In genomic region chr1:46246548-46247432, GRCh38 we compare ENCODE assay signal across 1 cellular context.
TF ChIP-seq lines count a peak whose summit lies in the region.

No MANE protein-coding gene starts in this region.

TF ChIP-seq in HEK293, 187 proteins besides CTCF, POLR2A, EP300 and RAD21 (continued from another document and continues in another):
- TF ChIP-seq ZNF302 (tag by site-specific recombination; IDR thresholded peaks at IDR 0.05; ENCODE audit: low read depth) (no peak), RBAK (tag by site-specific recombination; IDR thresholded peaks at IDR 0.05) (no peak), OSR2 (tag by site-specific recombination; IDR thresholded peaks at IDR 0.05) (0 out of 2 replicates have a peak, but pooled peaks have one; percentile 6), ZNF792 (tag by site-specific recombination; IDR thresholded peaks at IDR 0.05) (no peak), ZNF624 (tag by site-specific recombination; IDR thresholded peaks at IDR 0.05) (no peak), SCRT2 (tag by site-specific recombination; IDR thresholded peaks at IDR 0.05) (peak; percentile 87), MEIS1 (CRISPR knock-in tag; IDR thresholded peaks at IDR 0.05; ENCODE audit: borderline replicate concordance) (no peak), ZNF843 (tag by site-specific recombination; IDR thresholded peaks at IDR 0.05) (0 out of 2 replicates have a peak, but pooled peaks have one; percentile 14), ZBTB10 (tag by site-specific recombination; IDR thresholded peaks at IDR 0.05) (0 out of 2 replicates have a peak, but pooled peaks have one; percentile 44), ZNF366 (tag by site-specific recombination; conservative IDR thresholded peaks at IDR 0.05) (0 out of 2 replicates have a peak, but pooled peaks have one; percentile 30), KLF1 (tag by site-specific recombination; IDR thresholded peaks at IDR 0.05) (peak; percentile 71), ZEB2 (tag by site-specific recombination; IDR thresholded peaks at IDR 0.05) (peak; percentile 89), ZNF10 (tag by site-specific recombination; IDR thresholded peaks at IDR 0.05) (no peak), ZNF324 (tag by site-specific recombination; IDR thresholded peaks at IDR 0.05) (peak; percentile 82), BCL11A (tag by site-specific recombination; IDR thresholded peaks at IDR 0.05; ENCODE audit: low read depth) (no peak; the same call in 1 of the 2 replicates), ZNF140 (tag by site-specific recombination; IDR thresholded peaks at IDR 0.05) (peak; percentile 53; the same call in 1 of the 2 replicates), ZXDB (tag by site-specific recombination; IDR thresholded peaks at IDR 0.05) (peak; percentile 53), ZNF510 (tag by site-specific recombination; IDR thresholded peaks at IDR 0.05; ENCODE audit: insufficient replicate concordance) (no peak), ZNF561 (tag by site-specific recombination; IDR thresholded peaks at IDR 0.05; ENCODE audit: borderline replicate concordance) (no peak; the same call in 1 of the 2 replicates), ZNF707 (tag by site-specific recombination; IDR thresholded peaks at IDR 0.05) (no peak), ZBTB7A (tag by site-specific recombination; IDR thresholded peaks at IDR 0.05; ENCODE audit: low read depth) (no peak), ZNF677 (tag by site-specific recombination; IDR thresholded peaks at IDR 0.05) (no peak), ZNF629 (tag by site-specific recombination; IDR thresholded peaks at IDR 0.05) (peak; percentile 54), SP3 (tag by site-specific recombination; IDR thresholded peaks at IDR 0.05) (peak; percentile 30), KLF16 (tag by site-specific recombination; IDR thresholded peaks at IDR 0.05) (peak; percentile 80), SCRT1 (tag by site-specific recombination; IDR thresholded peaks at IDR 0.05; ENCODE audit: borderline replicate concordance) (peak; percentile 62; the same call in 1 of the 2 replicates), WT1 (tag by site-specific recombination; IDR thresholded peaks at IDR 0.05) (peak; percentile 56; the same call in 1 of the 2 replicates), ZNF776 (tag by site-specific recombination; IDR thresholded peaks at IDR 0.05; ENCODE audit: borderline replicate concordance) (no peak), GLI4 (tag by site-specific recombination; IDR thresholded peaks at IDR 0.05) (no peak), SP7 (tag by site-specific recombination; IDR thresholded peaks at IDR 0.05) (no peak; the same call in none of the 2 replicates), PRDM10 (tag by site-specific recombination; IDR thresholded peaks at IDR 0.05) (peak; percentile 96), ZNF239 (tag by site-specific recombination; IDR thresholded peaks at IDR 0.05) (no peak), ZNF112 (tag by site-specific recombination; IDR thresholded peaks at IDR 0.05) (no peak), ZIC2 (tag by site-specific recombination; IDR thresholded peaks at IDR 0.05) (peak; percentile 74), MYNN (tag by site-specific recombination; IDR thresholded peaks at IDR 0.05; ENCODE audit: borderline replicate concordance) (no peak), ZNF501 (tag by site-specific recombination; IDR thresholded peaks at IDR 0.05) (peak; percentile 68; the same call in 1 of the 2 replicates), ZSCAN23 (tag by site-specific recombination; IDR thresholded peaks at IDR 0.05) (peak; percentile 71; the same call in 1 of the 2 replicates), ZNF48 (tag by site-specific recombination; IDR thresholded peaks at IDR 0.05) (no peak)
- TF ChIP-seq, protein P1, sequence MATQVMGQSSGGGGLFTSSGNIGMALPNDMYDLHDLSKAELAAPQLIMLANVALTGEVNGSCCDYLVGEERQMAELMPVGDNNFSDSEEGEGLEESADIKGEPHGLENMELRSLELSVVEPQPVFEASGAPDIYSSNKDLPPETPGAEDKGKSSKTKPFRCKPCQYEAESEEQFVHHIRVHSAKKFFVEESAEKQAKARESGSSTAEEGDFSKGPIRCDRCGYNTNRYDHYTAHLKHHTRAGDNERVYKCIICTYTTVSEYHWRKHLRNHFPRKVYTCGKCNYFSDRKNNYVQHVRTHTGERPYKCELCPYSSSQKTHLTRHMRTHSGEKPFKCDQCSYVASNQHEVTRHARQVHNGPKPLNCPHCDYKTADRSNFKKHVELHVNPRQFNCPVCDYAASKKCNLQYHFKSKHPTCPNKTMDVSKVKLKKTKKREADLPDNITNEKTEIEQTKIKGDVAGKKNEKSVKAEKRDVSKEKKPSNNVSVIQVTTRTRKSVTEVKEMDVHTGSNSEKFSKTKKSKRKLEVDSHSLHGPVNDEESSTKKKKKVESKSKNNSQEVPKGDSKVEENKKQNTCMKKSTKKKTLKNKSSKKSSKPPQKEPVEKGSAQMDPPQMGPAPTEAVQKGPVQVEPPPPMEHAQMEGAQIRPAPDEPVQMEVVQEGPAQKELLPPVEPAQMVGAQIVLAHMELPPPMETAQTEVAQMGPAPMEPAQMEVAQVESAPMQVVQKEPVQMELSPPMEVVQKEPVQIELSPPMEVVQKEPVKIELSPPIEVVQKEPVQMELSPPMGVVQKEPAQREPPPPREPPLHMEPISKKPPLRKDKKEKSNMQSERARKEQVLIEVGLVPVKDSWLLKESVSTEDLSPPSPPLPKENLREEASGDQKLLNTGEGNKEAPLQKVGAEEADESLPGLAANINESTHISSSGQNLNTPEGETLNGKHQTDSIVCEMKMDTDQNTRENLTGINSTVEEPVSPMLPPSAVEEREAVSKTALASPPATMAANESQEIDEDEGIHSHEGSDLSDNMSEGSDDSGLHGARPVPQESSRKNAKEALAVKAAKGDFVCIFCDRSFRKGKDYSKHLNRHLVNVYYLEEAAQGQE (tag by site-specific recombination; IDR thresholded peaks at IDR 0.05) = peak; percentile 50; the same call in 1 of the 2 replicates
- TF ChIP-seq, protein P2, sequence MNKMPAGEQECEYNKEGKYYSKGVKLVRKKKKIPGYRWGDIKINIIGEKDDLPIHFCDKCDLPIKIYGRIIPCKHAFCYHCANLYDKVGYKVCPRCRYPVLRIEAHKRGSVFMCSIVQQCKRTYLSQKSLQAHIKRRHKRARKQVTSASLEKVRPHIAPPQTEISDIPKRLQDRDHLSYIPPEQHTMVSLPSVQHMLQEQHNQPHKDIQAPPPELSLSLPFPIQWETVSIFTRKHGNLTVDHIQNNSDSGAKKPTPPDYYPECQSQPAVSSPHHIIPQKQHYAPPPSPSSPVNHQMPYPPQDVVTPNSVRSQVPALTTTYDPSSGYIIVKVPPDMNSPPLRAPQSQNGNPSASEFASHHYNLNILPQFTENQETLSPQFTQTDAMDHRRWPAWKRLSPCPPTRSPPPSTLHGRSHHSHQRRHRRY (tag by site-specific recombination; IDR thresholded peaks at IDR 0.05) = no peak
- TF ChIP-seq, protein P3, sequence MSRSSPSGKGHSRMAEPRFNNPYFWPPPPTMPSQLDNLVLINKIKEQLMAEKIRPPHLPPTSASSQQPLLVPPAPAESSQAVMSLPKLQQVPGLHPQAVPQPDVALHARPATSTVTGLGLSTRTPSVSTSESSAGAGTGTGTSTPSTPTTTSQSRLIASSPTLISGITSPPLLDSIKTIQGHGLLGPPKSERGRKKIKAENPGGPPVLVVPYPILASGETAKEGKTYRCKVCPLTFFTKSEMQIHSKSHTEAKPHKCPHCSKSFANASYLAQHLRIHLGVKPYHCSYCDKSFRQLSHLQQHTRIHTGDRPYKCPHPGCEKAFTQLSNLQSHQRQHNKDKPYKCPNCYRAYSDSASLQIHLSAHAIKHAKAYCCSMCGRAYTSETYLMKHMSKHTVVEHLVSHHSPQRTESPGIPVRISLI (tag by site-specific recombination; IDR thresholded peaks at IDR 0.05) = no peak
- TF ChIP-seq, protein P4, sequence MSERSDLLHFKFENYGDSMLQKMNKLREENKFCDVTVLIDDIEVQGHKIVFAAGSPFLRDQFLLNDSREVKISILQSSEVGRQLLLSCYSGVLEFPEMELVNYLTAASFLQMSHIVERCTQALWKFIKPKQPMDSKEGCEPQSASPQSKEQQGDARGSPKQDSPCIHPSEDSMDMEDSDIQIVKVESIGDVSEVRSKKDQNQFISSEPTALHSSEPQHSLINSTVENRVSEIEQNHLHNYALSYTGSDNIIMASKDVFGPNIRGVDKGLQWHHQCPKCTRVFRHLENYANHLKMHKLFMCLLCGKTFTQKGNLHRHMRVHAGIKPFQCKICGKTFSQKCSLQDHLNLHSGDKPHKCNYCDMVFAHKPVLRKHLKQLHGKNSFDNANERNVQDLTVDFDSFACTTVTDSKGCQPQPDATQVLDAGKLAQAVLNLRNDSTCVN (tag by site-specific recombination; optimal IDR thresholded peaks at IDR 0.05) = peak; percentile 12
- TF ChIP-seq, protein P5, sequence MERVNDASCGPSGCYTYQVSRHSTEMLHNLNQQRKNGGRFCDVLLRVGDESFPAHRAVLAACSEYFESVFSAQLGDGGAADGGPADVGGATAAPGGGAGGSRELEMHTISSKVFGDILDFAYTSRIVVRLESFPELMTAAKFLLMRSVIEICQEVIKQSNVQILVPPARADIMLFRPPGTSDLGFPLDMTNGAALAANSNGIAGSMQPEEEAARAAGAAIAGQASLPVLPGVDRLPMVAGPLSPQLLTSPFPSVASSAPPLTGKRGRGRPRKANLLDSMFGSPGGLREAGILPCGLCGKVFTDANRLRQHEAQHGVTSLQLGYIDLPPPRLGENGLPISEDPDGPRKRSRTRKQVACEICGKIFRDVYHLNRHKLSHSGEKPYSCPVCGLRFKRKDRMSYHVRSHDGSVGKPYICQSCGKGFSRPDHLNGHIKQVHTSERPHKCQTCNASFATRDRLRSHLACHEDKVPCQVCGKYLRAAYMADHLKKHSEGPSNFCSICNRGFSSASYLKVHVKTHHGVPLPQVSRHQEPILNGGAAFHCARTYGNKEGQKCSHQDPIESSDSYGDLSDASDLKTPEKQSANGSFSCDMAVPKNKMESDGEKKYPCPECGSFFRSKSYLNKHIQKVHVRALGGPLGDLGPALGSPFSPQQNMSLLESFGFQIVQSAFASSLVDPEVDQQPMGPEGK (tag by site-specific recombination; IDR thresholded peaks at IDR 0.05) = peak; percentile 83
- TF ChIP-seq, protein P6, sequence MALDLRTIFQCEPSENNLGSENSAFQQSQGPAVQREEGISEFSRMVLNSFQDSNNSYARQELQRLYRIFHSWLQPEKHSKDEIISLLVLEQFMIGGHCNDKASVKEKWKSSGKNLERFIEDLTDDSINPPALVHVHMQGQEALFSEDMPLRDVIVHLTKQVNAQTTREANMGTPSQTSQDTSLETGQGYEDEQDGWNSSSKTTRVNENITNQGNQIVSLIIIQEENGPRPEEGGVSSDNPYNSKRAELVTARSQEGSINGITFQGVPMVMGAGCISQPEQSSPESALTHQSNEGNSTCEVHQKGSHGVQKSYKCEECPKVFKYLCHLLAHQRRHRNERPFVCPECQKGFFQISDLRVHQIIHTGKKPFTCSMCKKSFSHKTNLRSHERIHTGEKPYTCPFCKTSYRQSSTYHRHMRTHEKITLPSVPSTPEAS (tag by site-specific recombination; IDR thresholded peaks at IDR 0.05) = peak; percentile 22; the same call in 1 of the 2 replicates
- TF ChIP-seq, protein P7, sequence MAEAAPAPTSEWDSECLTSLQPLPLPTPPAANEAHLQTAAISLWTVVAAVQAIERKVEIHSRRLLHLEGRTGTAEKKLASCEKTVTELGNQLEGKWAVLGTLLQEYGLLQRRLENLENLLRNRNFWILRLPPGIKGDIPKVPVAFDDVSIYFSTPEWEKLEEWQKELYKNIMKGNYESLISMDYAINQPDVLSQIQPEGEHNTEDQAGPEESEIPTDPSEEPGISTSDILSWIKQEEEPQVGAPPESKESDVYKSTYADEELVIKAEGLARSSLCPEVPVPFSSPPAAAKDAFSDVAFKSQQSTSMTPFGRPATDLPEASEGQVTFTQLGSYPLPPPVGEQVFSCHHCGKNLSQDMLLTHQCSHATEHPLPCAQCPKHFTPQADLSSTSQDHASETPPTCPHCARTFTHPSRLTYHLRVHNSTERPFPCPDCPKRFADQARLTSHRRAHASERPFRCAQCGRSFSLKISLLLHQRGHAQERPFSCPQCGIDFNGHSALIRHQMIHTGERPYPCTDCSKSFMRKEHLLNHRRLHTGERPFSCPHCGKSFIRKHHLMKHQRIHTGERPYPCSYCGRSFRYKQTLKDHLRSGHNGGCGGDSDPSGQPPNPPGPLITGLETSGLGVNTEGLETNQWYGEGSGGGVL (tag by site-specific recombination; IDR thresholded peaks at IDR 0.05) = 0 out of 2 replicates have a peak, but pooled peaks have one; percentile 21
